In the genomic region with DNA sequence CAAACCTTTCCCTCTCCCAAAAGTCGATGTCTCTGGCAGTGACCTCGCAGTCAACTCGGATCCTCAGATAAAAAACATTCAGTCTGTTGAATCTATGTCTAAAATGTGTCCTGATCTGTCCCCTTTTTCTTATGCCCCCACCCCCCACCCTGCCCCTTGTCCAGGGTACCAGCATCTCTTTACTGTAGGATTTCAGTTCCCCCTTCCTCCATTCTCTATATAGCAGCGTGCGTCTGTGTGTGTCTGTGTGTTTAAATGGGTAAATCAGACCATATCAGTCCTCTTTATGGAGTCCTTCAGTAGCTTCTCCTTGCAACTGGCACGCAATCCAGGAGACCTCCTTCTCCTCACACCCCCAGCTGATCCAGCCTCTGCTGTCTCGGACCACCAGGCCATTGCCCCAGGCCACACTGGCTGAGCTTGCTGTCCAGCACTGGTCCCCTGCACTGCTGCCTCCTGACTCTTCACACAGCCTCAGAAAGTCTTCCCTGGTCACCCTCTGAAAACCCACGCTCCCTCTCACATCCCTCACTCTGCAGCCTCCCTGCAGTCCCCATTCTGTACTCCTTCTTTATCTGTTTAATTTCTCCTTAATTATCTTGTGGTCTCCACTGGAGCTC, we compare ENCODE assay signal across 9 cellular contexts. TPM values are rescaled to one million over a fixed set of nuclear protein-coding genes. Genes with fewer than 3 reads are reported as not detected.
DNase-seq lines count a peak whose midpoint lies in the region; ATAC-seq and TF ChIP-seq lines count a peak whose summit lies in the region.
"Had no signal": no experiment of that assay in that cellular context is flagged by ENCODE, and none has a peak within 500 bp of the region (broad histone marks: within the 10 kb centered on the region; RNA-seq: fewer than 3 reads in every experiment).

No MANE protein-coding gene starts in this region.

- no peak overlapping the region for H3K27ac Mint-ChIP-seq in CD4-positive, alpha-beta memory T cell
- H3K27ac Mint-ChIP-seq in WTC11, result no peak overlapping the region
- H3K27ac Mint-ChIP-seq in memory B cell, result peak overlapping the region; percentile 6

- TF ChIP-seq CTCF in WTC11 (IDR thresholded peaks at IDR 0.05), result no peak

- H3K9me3 Mint-ChIP-seq in CD4-positive, alpha-beta memory T cell, result no peaks in the 10 kb centered on the region
- H3K9me3 Mint-ChIP-seq in WTC11 (no peaks in the 10 kb centered on the region), memory B cell (no peaks in the 10 kb centered on the region)

- H3K27ac ChIP-seq in CD4-positive, alpha-beta memory T cell (ENCODE audit: low read depth, low read length), result no peak overlapping the region

- peak overlapping the region; percentile 32 to 73 (median 54) for H3K4me3 Mint-ChIP-seq in CD4-positive, alpha-beta memory T cell
- H3K4me3 Mint-ChIP-seq in WTC11, result peak overlapping the region; percentile 71
- peak overlapping the region; percentile 86 for H3K4me3 Mint-ChIP-seq in memory B cell

- H3K4me1 ChIP-seq in CD4-positive, alpha-beta memory T cell (ENCODE audit: insufficient read depth, low read length), result peaks cover 13% of the 10 kb centered on the region

- peaks cover 7 to 22% (median 8%) of the 10 kb centered on the region in 4 donors for H3K4me1 Mint-ChIP-seq in CD4-positive, alpha-beta memory T cell
- H3K4me1 Mint-ChIP-seq in WTC11, result peaks cover 10% of the 10 kb centered on the region
- H3K4me1 Mint-ChIP-seq in memory B cell, result peaks cover 39% of the 10 kb centered on the region

- intact Hi-C loops in CD4-positive, alpha-beta memory T cell (cut with micrococcal nuclease), result no loop called here

- no peaks in the 10 kb centered on the region for H3K36me3 ChIP-seq in CD4-positive, alpha-beta memory T cell (ENCODE audit: insufficient read depth, low read length)

- DNase-seq in CD4-positive, alpha-beta memory T cell, result no peak
- DNase-seq in WTC11 (ENCODE audit: low spot score) (no peak), memory B cell (ENCODE audit: low spot score in 2 of 2) (no peak), NCI-H510A (lab: John Stamatoyannopoulos, UW) (no peak), activated gamma-delta T cell treated with Interleukin-2 at 50 U/mL for 16 hours (no peak), GDM1 (lab: John Stamatoyannopoulos, UW) (no peak)
- DNase-seq: stimulated activated CD4-positive, alpha-beta T cell treated with anti-CD3 and anti-CD28 coated beads, Interleukin-2, amount 100 ng/mL, for 24 hours had no signal

- no peaks in the 10 kb centered on the region for H3K36me3 Mint-ChIP-seq in CD4-positive, alpha-beta memory T cell
- H3K36me3 Mint-ChIP-seq in WTC11, result no peaks in the 10 kb centered on the region
- H3K36me3 Mint-ChIP-seq in memory B cell, result peaks cover 6% of the 10 kb centered on the region

- POLR2A ChIA-PET in CD4-positive, alpha-beta memory T cell (lab: Charles Lee; ENCODE audit: partially characterized antibody), result no interaction called here
- POLR2A ChIA-PET in WTC11 (lab: Charles Lee), result interaction anchor here (0.7 kb wide), 1 partner anchor 36 kb away, joined by 3 read pairs; no protein-coding TSS in a partner anchor

- peak; percentile 14 for ATAC-seq in GM21529 (IDR thresholded peaks at IDR 0.05; ENCODE audit: unreplicated experiment)
- no peak for ATAC-seq in WTC11
- ATAC-seq in memory B cell (ENCODE audit: low read depth), result no peak
- ATAC-seq in HG02938 (IDR thresholded peaks at IDR 0.05; ENCODE audit: unreplicated experiment), result no peak

- H3K4me3 ChIP-seq in CD4-positive, alpha-beta memory T cell (ENCODE audit: low read length in 2 of 2), result no peak overlapping the region

- H3K9me3 ChIP-seq in CD4-positive, alpha-beta memory T cell (ENCODE audit: control insufficient read depth in 1 of 2, low read length in 2 of 2), result no peaks in the 10 kb centered on the region

- H3K27me3 ChIP-seq in CD4-positive, alpha-beta memory T cell (ENCODE audit: insufficient read depth, low read length), result peaks cover 21% of the 10 kb centered on the region

- peaks cover 41 to 42% of the 10 kb centered on the region in 2 donors for H3K27me3 Mint-ChIP-seq in CD4-positive, alpha-beta memory T cell
- H3K27me3 Mint-ChIP-seq in WTC11 (ENCODE audit: low read depth), result peaks cover 61% of the 10 kb centered on the region
- H3K27me3 Mint-ChIP-seq in memory B cell, result no peaks in the 10 kb centered on the region

- CTCF ChIA-PET in CD4-positive, alpha-beta memory T cell (lab: Charles Lee; ENCODE audit: partially characterized antibody), result interaction anchor here (1.6 kb wide), 1 partner anchor 88 kb away, joined by 3 read pairs; no protein-coding TSS in a partner anchor
- CTCF ChIA-PET in WTC11 (lab: Charles Lee), result interaction anchor here (0.8 to 10.6 kb wide), 3 partner anchors 42 to 347 kb away, joined by 3 to 253 read pairs (median 3); no protein-coding TSS in a partner anchor

TF ChIP-seq in WTC11, 78 proteins besides CTCF, POLR2A, EP300 and RAD21:
- TF ChIP-seq, protein P1, sequence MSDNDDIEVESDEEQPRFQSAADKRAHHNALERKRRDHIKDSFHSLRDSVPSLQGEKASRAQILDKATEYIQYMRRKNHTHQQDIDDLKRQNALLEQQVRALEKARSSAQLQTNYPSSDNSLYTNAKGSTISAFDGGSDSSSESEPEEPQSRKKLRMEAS (CRISPR knock-in tag; IDR thresholded peaks at IDR 0.05), result no peak
- TF ChIP-seq, protein P2, sequence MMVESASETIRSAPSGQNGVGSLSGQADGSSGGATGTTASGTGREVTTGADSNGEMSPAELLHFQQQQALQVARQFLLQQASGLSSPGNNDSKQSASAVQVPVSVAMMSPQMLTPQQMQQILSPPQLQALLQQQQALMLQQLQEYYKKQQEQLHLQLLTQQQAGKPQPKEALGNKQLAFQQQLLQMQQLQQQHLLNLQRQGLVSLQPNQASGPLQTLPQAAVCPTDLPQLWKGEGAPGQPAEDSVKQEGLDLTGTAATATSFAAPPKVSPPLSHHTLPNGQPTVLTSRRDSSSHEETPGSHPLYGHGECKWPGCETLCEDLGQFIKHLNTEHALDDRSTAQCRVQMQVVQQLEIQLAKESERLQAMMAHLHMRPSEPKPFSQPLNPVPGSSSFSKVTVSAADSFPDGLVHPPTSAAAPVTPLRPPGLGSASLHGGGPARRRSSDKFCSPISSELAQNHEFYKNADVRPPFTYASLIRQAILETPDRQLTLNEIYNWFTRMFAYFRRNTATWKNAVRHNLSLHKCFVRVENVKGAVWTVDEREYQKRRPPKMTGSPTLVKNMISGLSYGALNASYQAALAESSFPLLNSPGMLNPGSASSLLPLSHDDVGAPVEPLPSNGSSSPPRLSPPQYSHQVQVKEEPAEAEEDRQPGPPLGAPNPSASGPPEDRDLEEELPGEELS (CRISPR knock-in tag; IDR thresholded peaks at IDR 0.05), result no peak
- TF ChIP-seq ATF1 (CRISPR knock-in tag; IDR thresholded peaks at IDR 0.05), result no peak
- TF ChIP-seq, protein P3, sequence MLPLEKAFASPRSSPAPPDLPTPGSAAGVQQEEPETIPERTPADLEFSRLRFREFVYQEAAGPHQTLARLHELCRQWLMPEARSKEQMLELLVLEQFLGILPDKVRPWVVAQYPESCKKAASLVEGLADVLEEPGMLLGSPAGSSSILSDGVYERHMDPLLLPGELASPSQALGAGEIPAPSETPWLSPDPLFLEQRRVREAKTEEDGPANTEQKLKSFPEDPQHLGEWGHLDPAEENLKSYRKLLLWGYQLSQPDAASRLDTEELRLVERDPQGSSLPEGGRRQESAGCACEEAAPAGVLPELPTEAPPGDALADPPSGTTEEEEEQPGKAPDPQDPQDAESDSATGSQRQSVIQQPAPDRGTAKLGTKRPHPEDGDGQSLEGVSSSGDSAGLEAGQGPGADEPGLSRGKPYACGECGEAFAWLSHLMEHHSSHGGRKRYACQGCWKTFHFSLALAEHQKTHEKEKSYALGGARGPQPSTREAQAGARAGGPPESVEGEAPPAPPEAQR (CRISPR knock-in tag; IDR thresholded peaks at IDR 0.05), result no peak
TF ChIP-seq in WTC11: peak in this region for 0.

RNA-seq across cellular contexts. Expression of a gene that starts 1.5 kb away (rescaled TPM):
- total RNA-seq in CD4-positive, alpha-beta memory T cell, result under 1 TPM; 0.53 to 0.58 TPM
- polyA plus RNA-seq in CD4-positive, alpha-beta memory T cell, result under 1 TPM in 1 of 2 donors, not detected in 1; 0.50 TPM
- total RNA-seq in WTC11 (2021), result 5.9 to 7.6 TPM (median 6.3 TPM) in 3 replicates

RNA-seq across cellular contexts. Expression of a gene that starts 41.0 kb away (rescaled TPM):
- total RNA-seq in CD4-positive, alpha-beta memory T cell, result not detected
- not detected for polyA plus RNA-seq in CD4-positive, alpha-beta memory T cell
- 9.9 to 14.0 TPM (median 10.7 TPM) in 3 replicates for total RNA-seq in WTC11 (2021)

Comparison
In these comparisons a context has a peak if more than half of its experiments do, and no peak if none do; other contexts are left out.
1. RNA of a gene that starts 41.0 kb away (total RNA-seq): 9.9 to 14.0 TPM in WTC11; not detected in CD4-positive, alpha-beta memory T cell; every median in the first group is over 10 times any median in the second.
2. Peak in every context shown above with its lines, with median percentiles within 50 percentile points of each other: H3K4me3 Mint-ChIP-seq.